25 cellular contexts compared by ENCODE assay signal in genomic region chr11:76186776-76187279, GRCh38. TPM values are rescaled to one million over a fixed set of nuclear protein-coding genes. Genes with fewer than 3 reads are reported as not detected.
DNase-seq lines count a peak whose midpoint lies in the region; ATAC-seq and TF ChIP-seq lines count a peak whose summit lies in the region.
"Had no signal": no experiment of that assay in that cellular context is flagged by ENCODE, and none has a peak within 500 bp of the region (broad histone marks: within the 10 kb centered on the region; RNA-seq: fewer than 3 reads in every experiment).

No MANE protein-coding gene starts in this region.

- DNase-seq in BE2C (peak; percentile 37), H9 (no peak), glutamatergic neuron (no peak), neuronal stem cell (ENCODE audit: low spot score) (no peak), NCI-H1048 (lab: John Stamatoyannopoulos, UW) (no peak), AG08395 (ENCODE audit: low spot score) (no peak), tibial nerve (ENCODE audit: low spot score in 2 of 2) (no peak)
- DNase-seq: activated CD4-positive, alpha-beta T cell treated with anti-CD3 and anti-CD28 coated beads for 48 hours; activated T-cell treated with anti-CD3 and anti-CD28 coated beads, Interleukin-2, amount 50 U/mL, for 4 hours; brain microvascular endothelial cell; Calu3; effector memory CD4-positive, alpha-beta T cell; erythroblast; immature natural killer cell; KG1; mucosa of descending colon; NCI-H526; small intestine; stimulated activated CD4-positive, alpha-beta T cell treated with anti-CD3 and anti-CD28 coated beads, Interleukin-2, amount 100 ng/mL, for 48 hours; T-helper 2 cell had no signal

- no peak overlapping the region for H3K27ac Mint-ChIP-seq in H9
- H3K27ac Mint-ChIP-seq in glutamatergic neuron (ENCODE audit: unreplicated experiment) = peak overlapping the region; percentile 88
- H3K27ac Mint-ChIP-seq: immature natural killer cell; stimulated activated memory B cell treated with anti-CD40 and anti-IgM and Interleukin-4, amounts not matched to agents 10 μg/mL and 1 μg/mL and 100 μg/mL, for 72 hours had no signal

- no peak for ATAC-seq in GM21367 (IDR thresholded peaks at IDR 0.05; ENCODE audit: unreplicated experiment)
- ATAC-seq: activated T-cell treated with anti-CD3 and anti-CD28 coated beads, Interleukin-2, amount 50 U/mL, for 4 hours; stimulated activated memory B cell treated with anti-CD40 and anti-IgM and Interleukin-4, amounts not matched to agents 10 μg/mL and 1 μg/mL and 100 μg/mL, for 72 hours had no signal

- H3K27ac ChIP-seq in H9 (ENCODE audit: insufficient read length, low read depth, low read length) (no peak overlapping the region), neuronal stem cell (replicated peaks; ENCODE audit: low read length) (no peak overlapping the region), tibial nerve (no peak overlapping the region)
- H3K27ac ChIP-seq: brain microvascular endothelial cell, colonic mucosa, prostate gland had no signal

- no peak overlapping the region for H2BK5ac ChIP-seq in H9 (ENCODE audit: insufficient read length, low read length)
- H2BK5ac ChIP-seq in neuronal stem cell (ENCODE audit: low read length) = no peak overlapping the region

- no peak overlapping the region for H3K4ac ChIP-seq in H9 (ENCODE audit: low read depth, low read length)
- H3K4ac ChIP-seq in neuronal stem cell (ENCODE audit: low read length) = no peak overlapping the region

- H4K91ac ChIP-seq in H9 (ENCODE audit: insufficient read length, low read depth, low read length) (no peak overlapping the region), neuronal stem cell (ENCODE audit: low read depth, low read length, poor library complexity) (no peak overlapping the region)

- H2BK15ac ChIP-seq in H9 (ENCODE audit: low read depth, low read length) = no peak overlapping the region
- H2BK15ac ChIP-seq in neuronal stem cell (ENCODE audit: low read length) = no peak overlapping the region

- H4K20me1 ChIP-seq in H9 (ENCODE audit: control insufficient read depth, insufficient read depth, insufficient read length) = no peaks in the 10 kb centered on the region

- no peak overlapping the region for H3K4me3 ChIP-seq in BE2C (ENCODE audit: low read depth, low read length)
- H3K4me3 ChIP-seq in neuronal stem cell (ENCODE audit: low read length in 2 of 2) = no peak overlapping the region
- no peak overlapping the region for H3K4me3 ChIP-seq in tibial nerve
- H3K4me3 ChIP-seq: colonic mucosa, mucosa of descending colon, prostate gland, testis had no signal

- H3K23ac ChIP-seq in H9 (ENCODE audit: insufficient read length, low read depth, low read length) (no peak overlapping the region), neuronal stem cell (ENCODE audit: low read depth, low read length, poor library complexity) (peak overlapping the region; percentile 97)

- H2AK5ac ChIP-seq in H9 (ENCODE audit: insufficient read length, low read length) (no peak overlapping the region), neuronal stem cell (ENCODE audit: low read depth, low read length) (no peak overlapping the region)

- no peak overlapping the region for H3T11ph ChIP-seq in H9 (ENCODE audit: low read length)

- H3K79me1 ChIP-seq in H9 (ENCODE audit: insufficient read depth, low read depth, low read length, poor library complexity, severe bottlenecking) = no peaks in the 10 kb centered on the region
- no peaks in the 10 kb centered on the region for H3K79me1 ChIP-seq in neuronal stem cell (ENCODE audit: low read depth, low read length)

- H3K4me2 ChIP-seq in H9 (ENCODE audit: insufficient read depth, insufficient read length, low read length) (no peak overlapping the region), neuronal stem cell (ENCODE audit: insufficient read depth, low read length, poor library complexity, severe bottlenecking) (no peak overlapping the region)

- no peak overlapping the region for H3K56ac ChIP-seq in H9 (ENCODE audit: insufficient read length, low read depth, low read length)

- H2BK12ac ChIP-seq in H9 (ENCODE audit: insufficient read length, low read depth, low read length) (no peak overlapping the region), neuronal stem cell (ENCODE audit: low read length) (no peak overlapping the region)

- no peak overlapping the region for H3K4me3 Mint-ChIP-seq in H9
- peak overlapping the region; percentile 38 for H3K4me3 Mint-ChIP-seq in glutamatergic neuron (ENCODE audit: unreplicated experiment)
- H3K4me3 Mint-ChIP-seq: activated T-cell treated with anti-CD3 and anti-CD28 coated beads, Interleukin-2, amount 50 U/mL, for 4 hours; immature natural killer cell; stimulated activated memory B cell treated with anti-CD40 and anti-IgM and Interleukin-4, amounts not matched to agents 10 μg/mL and 1 μg/mL and 100 μg/mL, for 72 hours had no signal

- TF ChIP-seq CTCF in BE2C (IDR thresholded peaks at IDR 0.05; ENCODE audit: low read depth, low read length) (no peak), H9 (conservative IDR thresholded peaks at IDR 0.05) (no peak), glutamatergic neuron (IDR thresholded peaks at IDR 0.05; ENCODE audit: partially characterized antibody, unreplicated experiment) (no peak), tibial nerve (IDR thresholded peaks at IDR 0.05) (no peak)

- no peaks in the 10 kb centered on the region for H3K9me3 Mint-ChIP-seq in H9
- H3K9me3 Mint-ChIP-seq in glutamatergic neuron (ENCODE audit: unreplicated experiment) = peaks cover 12% of the 10 kb centered on the region
- H3K9me3 Mint-ChIP-seq: activated T-cell treated with anti-CD3 and anti-CD28 coated beads, Interleukin-2, amount 50 U/mL, for 4 hours; immature natural killer cell; stimulated activated memory B cell treated with anti-CD40 and anti-IgM and Interleukin-4, amounts not matched to agents 10 μg/mL and 1 μg/mL and 100 μg/mL, for 72 hours had no signal

- H3K4me1 ChIP-seq in BE2C (peaks cover 27% of the 10 kb centered on the region), H9 (ENCODE audit: insufficient read depth, low read length) (no peaks in the 10 kb centered on the region), neuronal stem cell (ENCODE audit: control insufficient read depth in 2 of 2, insufficient read depth in 1 of 2, low read depth in 1 of 2, low read length in 2 of 2) (peaks cover 4 to 8% of the 10 kb centered on the region in 2 donors), tibial nerve (peaks cover 0 to 19% (median 0%) of the 10 kb centered on the region in 4 donors)
- H3K4me1 ChIP-seq: colonic mucosa, prostate gland had no signal

- H3K9ac ChIP-seq in H9 (ENCODE audit: extremely low read depth, insufficient read length, low read length) = no peak overlapping the region
- no peak overlapping the region for H3K9ac ChIP-seq in neuronal stem cell (ENCODE audit: low read depth, low read length, poor library complexity)

- H3K27me3 ChIP-seq in BE2C (no peaks in the 10 kb centered on the region), H9 (ENCODE audit: insufficient read depth, low read length) (no peaks in the 10 kb centered on the region), neuronal stem cell (ENCODE audit: control insufficient read depth in 3 of 3, insufficient read depth in 3 of 3, low read depth in 1 of 3, low read length in 3 of 3) (peaks cover 0 to 44% (median 0%) of the 10 kb centered on the region in 3 experiments), tibial nerve (no peaks in the 10 kb centered on the region)
- H3K27me3 ChIP-seq: brain microvascular endothelial cell, colonic mucosa, testis had no signal

- no peak overlapping the region for H4K8ac ChIP-seq in H9 (replicated peaks; ENCODE audit: insufficient read length, low read depth, low read length)
- H4K8ac ChIP-seq in neuronal stem cell (ENCODE audit: low read depth, low read length) = no peak overlapping the region

- H3K18ac ChIP-seq in H9 (ENCODE audit: insufficient read length, low read depth, low read length) (no peak overlapping the region), neuronal stem cell (ENCODE audit: low read length) (peak overlapping the region; percentile 74)

- H3K79me2 ChIP-seq in H9 (ENCODE audit: insufficient read depth, low read length) = no peaks in the 10 kb centered on the region

- H3K14ac ChIP-seq in H9 (ENCODE audit: insufficient read depth, low read length) = peak overlapping the region; percentile 8; the same call in 1 of the 2 replicates
- H3K14ac ChIP-seq in neuronal stem cell (ENCODE audit: low read length) = no peak overlapping the region

- H3K9me3 ChIP-seq in BE2C (no peaks in the 10 kb centered on the region), H9 (ENCODE audit: control insufficient read depth, low read depth, low read length) (no peaks in the 10 kb centered on the region), neuronal stem cell (replicated peaks in 1 of 2; ENCODE audit: control insufficient read depth in 2 of 2, insufficient read depth in 1 of 2, low read depth in 1 of 2, low read length in 2 of 2) (no peaks in the 10 kb centered on the region), tibial nerve (no peaks in the 10 kb centered on the region)
- H3K9me3 ChIP-seq: colonic mucosa, mucosa of descending colon, prostate gland, testis had no signal

- H3K36me3 Mint-ChIP-seq in H9 (ENCODE audit: insufficient read depth in 1 of 3, low read depth in 3 of 3) = no peaks in the 10 kb centered on the region; a peak in 1 of 7 replicates
- H3K36me3 Mint-ChIP-seq in glutamatergic neuron (ENCODE audit: unreplicated experiment) = no peaks in the 10 kb centered on the region
- H3K36me3 Mint-ChIP-seq: immature natural killer cell; stimulated activated memory B cell treated with anti-CD40 and anti-IgM and Interleukin-4, amounts not matched to agents 10 μg/mL and 1 μg/mL and 100 μg/mL, for 72 hours had no signal

- H3K23me2 ChIP-seq in H9 (ENCODE audit: insufficient read length, low read depth, low read length, poor library complexity, severe bottlenecking) = no peaks in the 10 kb centered on the region

- H4K5ac ChIP-seq in H9 (ENCODE audit: insufficient read length, low read depth, low read length) = no peak overlapping the region

- no peak overlapping the region for H2BK120ac ChIP-seq in H9 (ENCODE audit: low read depth, low read length, poor library complexity, severe bottlenecking)
- H2BK120ac ChIP-seq in neuronal stem cell (ENCODE audit: low read depth, low read length) = no peak overlapping the region

- H2BK20ac ChIP-seq in H9 (ENCODE audit: low read depth, low read length, poor library complexity, severe bottlenecking) = no peak overlapping the region

- H3K27me3 Mint-ChIP-seq in H9 (ENCODE audit: low read depth) = peaks cover 17% of the 10 kb centered on the region
- H3K27me3 Mint-ChIP-seq in glutamatergic neuron (ENCODE audit: unreplicated experiment) = peaks cover 7% of the 10 kb centered on the region

- H3K36me3 ChIP-seq in BE2C = no peaks in the 10 kb centered on the region
- no peaks in the 10 kb centered on the region for H3K36me3 ChIP-seq in neuronal stem cell (replicated peaks in 1 of 2; ENCODE audit: control insufficient read depth in 2 of 2, insufficient read depth in 2 of 2, low read length in 2 of 2)
- H3K36me3 ChIP-seq in tibial nerve = peaks cover 0 to 14% (median 0%) of the 10 kb centered on the region in 3 donors
- H3K36me3 ChIP-seq: brain microvascular endothelial cell, colonic mucosa, prostate gland had no signal

- WGBS in H9 (ENCODE audit: extremely low coverage, insufficient read length, low lambda C conversion rate) = no CpG with 5 or more reads among the region's 21 CpGs
- no CpG with 5 or more reads among the region's 21 CpGs for WGBS in neuronal stem cell (ENCODE audit: extremely low coverage in 2 of 2, insufficient read length in 2 of 2, insufficient replicate concordance in 1 of 2), 2 donors
- 84 to 87% methylated on average over 19 to 21 of the region's 21 CpGs for WGBS in tibial nerve, 2 donors

- H2AFZ ChIP-seq in H9 (ENCODE audit: low read length) (no peak overlapping the region), neuronal stem cell (ENCODE audit: low read length) (no peak overlapping the region)

- no peak for TF ChIP-seq EP300 in tibial nerve (IDR thresholded peaks at IDR 0.05)

- H3K4me1 Mint-ChIP-seq in H9 (peaks cover 3 to 17% of the 10 kb centered on the region in 2 experiments; a peak in 3 of 4 replicates), glutamatergic neuron (ENCODE audit: low read depth, unreplicated experiment) (peaks cover 43% of the 10 kb centered on the region)
- H3K4me1 Mint-ChIP-seq: immature natural killer cell; stimulated activated memory B cell treated with anti-CD40 and anti-IgM and Interleukin-4, amounts not matched to agents 10 μg/mL and 1 μg/mL and 100 μg/mL, for 72 hours had no signal

- TF ChIP-seq POLR2A in tibial nerve (IDR thresholded peaks at IDR 0.05) = no peak

RNA-seq across cellular contexts. Expression of gene WNT11, which starts 19.5 kb away (rescaled TPM):
- polyA plus RNA-seq in BE2C (2012; ENCODE audit: insufficient read depth, insufficient read length, low read depth) = 1.8 TPM
- 0.18 TPM in 1 of 2 replicates, not detected in the other for total RNA-seq in H9 (2021)
- total RNA-seq in glutamatergic neuron (ENCODE audit: unreplicated experiment) = 0.37 TPM
- 0.15 TPM for polyA plus RNA-seq in neuronal stem cell (2013, experiment 1 of 2)
- polyA plus RNA-seq in neuronal stem cell (2013, experiment 2 of 2) = 0.12 TPM
- 10 to 100 TPM; 14.2 to 65.7 (median 27.5) TPM for total RNA-seq in tibial nerve
- total RNA-seq: Calu3 had no signal

Comparison
In these comparisons a context has a peak if more than half of its experiments do, and no peak if none do; other contexts are left out.
1. RNA of gene WNT11, which starts 19.5 kb away (total RNA-seq): 14.2 to 65.7 TPM in tibial nerve; 0.37 TPM in glutamatergic neuron (single experiment) and 0.18 TPM in H9; every median in the first group is over 10 times any median in the second.